In genomic region chr9:127953768-127954505, GRCh38 we compare ENCODE assay signal across 1 cellular context.
TF ChIP-seq lines count a peak whose summit lies in the region.

No MANE protein-coding gene starts in this region.

TF ChIP-seq in WTC11, 78 proteins besides CTCF, POLR2A, EP300 and RAD21 (continued from another document):
- TF ChIP-seq ZNF532 (CRISPR knock-in tag; IDR thresholded peaks at IDR 0.05; ENCODE audit: borderline replicate concordance) (no peak), PRDM15 (CRISPR knock-in tag; IDR thresholded peaks at IDR 0.05) (no peak), NR3C1 (CRISPR knock-in tag; conservative IDR thresholded peaks at IDR 0.05; ENCODE audit: low read depth) (no peak), ZNF512 (CRISPR knock-in tag; IDR thresholded peaks at IDR 0.05; ENCODE audit: borderline replicate concordance) (no peak), CDX4 (CRISPR knock-in tag; IDR thresholded peaks at IDR 0.05; ENCODE audit: borderline replicate concordance) (no peak), E2F5 (CRISPR knock-in tag; IDR thresholded peaks at IDR 0.05) (no peak), E2F1 (CRISPR knock-in tag; IDR thresholded peaks at IDR 0.05) (no peak)
